ENCODE assay signal across 28 cellular contexts in the genomic region with DNA sequence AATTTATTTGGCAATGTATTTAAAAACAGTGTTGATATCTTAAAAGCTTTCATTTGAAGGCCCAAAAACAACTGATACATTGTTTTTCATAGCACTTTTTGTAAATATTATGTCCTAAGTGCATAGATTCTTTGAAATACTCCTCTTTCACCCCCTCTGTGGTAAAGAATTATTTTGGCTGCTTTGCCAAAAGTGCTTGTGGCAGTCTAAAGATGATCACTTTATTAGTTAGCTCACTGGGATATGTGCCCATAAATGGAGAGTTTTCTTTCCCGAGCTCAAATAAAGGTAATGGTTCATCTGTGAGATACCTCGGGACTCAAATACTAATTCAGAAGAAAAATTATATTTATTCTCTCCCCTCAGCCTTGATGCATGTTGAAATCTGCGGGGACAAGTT.
"Had no signal": no experiment of that assay in that cellular context is flagged by ENCODE, and none has a peak within 500 bp of the region (broad histone marks: within the 10 kb centered on the region; RNA-seq: fewer than 3 reads in every experiment).

No MANE protein-coding gene starts in this region.

- H3K36me3 ChIP-seq: brain microvascular endothelial cell, esophagus squamous epithelium, left lung, neutrophil, ovary, upper lobe of left lung had no signal

- H3K4me3 ChIP-seq: esophagus squamous epithelium, left lung, ovary, upper lobe of left lung had no signal

- ATAC-seq: activated CD4-positive, CD25-positive, alpha-beta regulatory T cell treated with anti-CD3 and anti-CD28 coated beads, Interleukin-2, amount 50 U/mL, for 24 hours; activated T-cell treated with anti-CD3 and anti-CD28 coated beads, Interleukin-2, amount 50 U/mL, for 4 hours; activated T-helper 17 cell treated with anti-CD3 and anti-CD28 coated beads, Interleukin-2, amount 50 U/mL, for 72 hours; left lung; sciatic nerve; stimulated activated memory B cell treated with anti-CD40 and anti-IgM and Interleukin-4, amounts not matched to agents 10 μg/mL and 1 μg/mL and 100 μg/mL, for 72 hours; stimulated activated naive CD8-positive, alpha-beta T cell treated with anti-CD3 and anti-CD28 coated beads, Interleukin-15, amount 100 ng/mL, for 72 hours had no signal

- H3K9me3 ChIP-seq: esophagus squamous epithelium, left lung, neutrophil, ovary, upper lobe of left lung had no signal

- H3K27ac ChIP-seq: brain microvascular endothelial cell, esophagus squamous epithelium, left lung, neutrophil, ovary, upper lobe of left lung, WERI-Rb-1 had no signal

- DNase-seq: activated CD4-positive, alpha-beta memory T cell treated with anti-CD3 and anti-CD28 coated beads for 36 hours; activated CD4-positive, alpha-beta T cell treated with anti-CD3 and anti-CD28 coated beads for 48 hours; activated gamma-delta T cell treated with Interleukin-2 at 50 U/mL for 16 hours; activated naive CD4-positive, alpha-beta T cell treated with anti-CD3 and anti-CD28 coated beads, Interleukin-2, amount 50 U/mL, for 16 hours; activated T-cell treated with anti-CD3 and anti-CD28 coated beads, Interleukin-2, amount 50 U/mL, for 4 hours; amniotic stem cell; brain microvascular endothelial cell; caudate nucleus; cortex of kidney; esophagus squamous epithelium; foreskin melanocyte; left lung; naive B cell; nephron progenitor cell; ovary; retina; small intestine; stimulated activated CD4-positive, alpha-beta T cell treated with anti-CD3 and anti-CD28 coated beads, Interleukin-4, amount 100 ng/mL, for 24 hours; stimulated activated naive CD8-positive, alpha-beta T cell treated with anti-CD3 and anti-CD28 coated beads, Interleukin-15, amount 100 ng/mL, for 72 hours; substantia nigra; T-helper 9 cell; upper lobe of left lung; WERI-Rb-1 had no signal

- H3K27me3 ChIP-seq: brain microvascular endothelial cell, esophagus squamous epithelium, left lung, neutrophil, ovary, upper lobe of left lung had no signal
